In the genomic region with DNA sequence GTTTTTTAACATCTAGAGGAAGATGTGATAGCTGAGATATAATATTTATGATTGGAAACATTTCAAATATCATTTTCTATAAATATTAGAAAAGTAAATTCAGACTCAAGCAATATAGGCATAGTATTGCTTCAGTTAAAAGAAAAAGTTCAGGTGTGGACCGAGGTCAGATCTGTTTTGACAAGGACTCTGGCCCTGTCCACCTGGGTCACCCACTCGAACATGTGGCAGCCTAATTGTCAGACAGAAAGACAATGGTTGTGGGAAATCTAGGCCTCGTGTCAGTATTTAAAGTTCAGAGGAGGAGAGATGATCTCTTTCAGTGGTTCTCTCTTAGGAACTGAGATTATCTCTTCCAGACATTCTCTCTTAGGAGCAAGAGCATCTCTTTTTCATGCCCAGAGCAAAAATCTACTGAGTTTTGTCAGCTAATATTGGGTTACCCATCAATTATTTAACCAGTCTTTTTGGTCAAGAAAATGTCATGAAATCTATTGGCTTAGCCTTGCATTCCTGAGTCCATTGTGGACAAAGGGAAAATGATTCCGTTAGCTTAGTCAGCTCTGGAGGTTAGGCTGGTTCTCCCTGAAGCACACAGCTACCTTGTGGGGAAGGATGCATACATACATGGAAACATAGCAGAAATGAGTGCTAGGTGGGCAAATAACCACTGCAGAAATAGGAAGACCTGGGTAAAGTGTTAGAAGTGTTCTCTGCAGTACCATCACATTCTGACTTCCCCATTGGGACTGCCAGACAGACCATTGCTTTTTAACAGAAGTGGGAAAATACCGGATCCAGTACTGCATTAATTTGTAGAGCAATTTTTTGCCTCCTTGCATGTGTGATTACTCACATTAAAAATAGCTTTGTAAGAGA, we compare ENCODE assay signal across 17 cellular contexts.
A peak's percentile ranks its signal among the peaks of the same experiment; 100 is the strongest.
DNase-seq lines count a peak whose midpoint lies in the region; ATAC-seq and FAIRE-seq lines count a peak whose summit lies in the region.
"Had no signal": no experiment of that assay in that cellular context is flagged by ENCODE, and none has a peak within 500 bp of the region (broad histone marks: within the 10 kb centered on the region; RNA-seq: fewer than 3 reads in every experiment).

No MANE protein-coding gene starts in this region.

- no peak overlapping the region for H3K4me3 Mint-ChIP-seq in effector memory CD8-positive, alpha-beta T cell
- H3K4me3 Mint-ChIP-seq: activated naive CD8-positive, alpha-beta T cell treated with anti-CD3 and anti-CD28 coated beads, Interleukin-2, amount 10 ng/mL, durations not matched to agents 7 days and 5 days had no signal

- no peaks in the 10 kb centered on the region for H3K36me3 Mint-ChIP-seq in effector memory CD8-positive, alpha-beta T cell (ENCODE audit: insufficient read depth)
- H3K36me3 Mint-ChIP-seq: activated naive CD8-positive, alpha-beta T cell treated with anti-CD3 and anti-CD28 coated beads, Interleukin-2, amount 10 ng/mL, durations not matched to agents 7 days and 5 days had no signal

- FAIRE-seq in RCC 7860 (lab: Jason Lieb, UNC): peak; percentile 58
- FAIRE-seq: colon had no signal

- no peak overlapping the region for H3K27ac Mint-ChIP-seq in effector memory CD8-positive, alpha-beta T cell
- H3K27ac Mint-ChIP-seq: activated naive CD8-positive, alpha-beta T cell treated with anti-CD3 and anti-CD28 coated beads, Interleukin-2, amount 10 ng/mL, durations not matched to agents 7 days and 5 days had no signal

- no peaks in the 10 kb centered on the region for H3K27me3 Mint-ChIP-seq in effector memory CD8-positive, alpha-beta T cell
- H3K27me3 Mint-ChIP-seq: activated naive CD8-positive, alpha-beta T cell treated with anti-CD3 and anti-CD28 coated beads, Interleukin-2, amount 10 ng/mL, durations not matched to agents 7 days and 5 days had no signal

- peaks cover 3 to 8% of the 10 kb centered on the region in 2 donors for H3K9me3 Mint-ChIP-seq in effector memory CD8-positive, alpha-beta T cell

- ATAC-seq in GM18520 (IDR thresholded peaks at IDR 0.05; ENCODE audit: unreplicated experiment) (peak; percentile 30), GM21381 (IDR thresholded peaks at IDR 0.05; ENCODE audit: unreplicated experiment) (peak; percentile 42), HG02981 (IDR thresholded peaks at IDR 0.05; ENCODE audit: unreplicated experiment) (peak; percentile 38)
- no peak for ATAC-seq in effector memory CD8-positive, alpha-beta T cell (replicated peaks)
- ATAC-seq: HCT116, left cardiac atrium had no signal

- DNase-seq in RCC 7860 (ENCODE audit: low spot score) (peak; percentile 21), amniotic stem cell (lab: John Stamatoyannopoulos, UW) (no peak), epidermal melanocyte (ENCODE audit: insufficient read length, low spot score) (no peak), COR-L47 (lab: John Stamatoyannopoulos, UW) (no peak)
- no peak for DNase-seq in effector memory CD8-positive, alpha-beta T cell
- DNase-seq: activated naive CD8-positive, alpha-beta T cell treated with anti-CD3 and anti-CD28 coated beads, Interleukin-2, amount 10 ng/mL, durations not matched to agents 7 days and 5 days; esophagus squamous epithelium; left cardiac atrium; NCI-H2029 treated with DMSO at 0.1 percent for 48 hours; NCI-H774; T-helper 2 cell; transverse colon had no signal

- peaks cover 0 to 6% of the 10 kb centered on the region in 2 donors for H3K4me1 Mint-ChIP-seq in effector memory CD8-positive, alpha-beta T cell (ENCODE audit: low read depth in 2 of 2)
